In genomic region chr11:88330826-88331428, GRCh38 we compare ENCODE assay signal across 22 cellular contexts. TPM values are rescaled to one million over a fixed set of nuclear protein-coding genes. Genes with fewer than 3 reads are reported as not detected.
DNase-seq lines count a peak whose midpoint lies in the region; ATAC-seq and TF ChIP-seq lines count a peak whose summit lies in the region.
"Had no signal": no experiment of that assay in that cellular context is flagged by ENCODE, and none has a peak within 500 bp of the region (broad histone marks: within the 10 kb centered on the region; RNA-seq: fewer than 3 reads in every experiment).

No MANE protein-coding gene starts in this region.

- H3K27ac ChIP-seq in Karpas-422 (ENCODE audit: low read length) (no peak overlapping the region), left ventricle myocardium inferior (replicated peaks) (no peak overlapping the region)
- H3K27ac ChIP-seq: 22Rv1 had no signal

- H3K4me3 ChIP-seq in Karpas-422 (ENCODE audit: low read length) (no peak overlapping the region), left ventricle myocardium inferior (no peak overlapping the region)
- H3K4me3 ChIP-seq: K562, MG63 had no signal

- no peak overlapping the region for H3K9ac ChIP-seq in Karpas-422 (ENCODE audit: low read length)
- H3K9ac ChIP-seq: SK-N-SH had no signal

- peaks cover 98% of the 10 kb centered on the region for H3K79me2 ChIP-seq in Karpas-422 (ENCODE audit: low read length)

- ATAC-seq in activated T-cell treated with anti-CD3 and anti-CD28 coated beads, Interleukin-2, amount 50 U/mL, for 72 hours (replicated peaks in 1 of 2), result no peak
- no peak for ATAC-seq in HG02870 (IDR thresholded peaks at IDR 0.05; ENCODE audit: unreplicated experiment)
- ATAC-seq: K562, Panc1 had no signal

- peak overlapping the region; percentile 79 for H3K27ac Mint-ChIP-seq in activated T-cell treated with anti-CD3 and anti-CD28 coated beads, Interleukin-2, amount 50 U/mL, for 72 hours
- H3K27ac Mint-ChIP-seq in dendritic cell treated with granulocyte-macrophage colony-stimulating factor and Interleukin-4, amounts not matched to agents 40 ng/mL and 50 ng/mL, for 4 days, result peak overlapping the region; percentile 90
- H3K27ac Mint-ChIP-seq in type B pancreatic cell, result no peak overlapping the region

- no peak for DNase-seq in activated T-cell treated with anti-CD3 and anti-CD28 coated beads, Interleukin-2, amount 50 U/mL, for 72 hours
- no peak for DNase-seq in activated T-cell treated with anti-CD3 and anti-CD28 coated beads, Interleukin-2, amount 50 U/mL, for 48 hours
- DNase-seq in Karpas-422 (peak; percentile 46), type B pancreatic cell (ENCODE audit: extremely low spot score, unreplicated experiment) (no peak), left ventricle myocardium inferior (no peak), NCI-H510A treated with DMSO at 0.1 percent for 48 hours (lab: John Stamatoyannopoulos, UW) (no peak)
- DNase-seq: Caco-2, DMS53, H7, MG63, NCI-H1105, NCI-H187, NCI-H748 treated with DMSO at 0.1 percent for 48 hours, Right ventricle myocardium superior, SK-N-SH, T-helper 1 cell had no signal

- H3K36me3 ChIP-seq in Karpas-422 (ENCODE audit: insufficient read depth, low read length) (peaks cover 96% of the 10 kb centered on the region), left ventricle myocardium inferior (peaks cover 9% of the 10 kb centered on the region)

- no peaks in the 10 kb centered on the region for H3K27me3 Mint-ChIP-seq in activated T-cell treated with anti-CD3 and anti-CD28 coated beads, Interleukin-2, amount 50 U/mL, for 72 hours (ENCODE audit: low read depth)
- H3K27me3 Mint-ChIP-seq in dendritic cell treated with granulocyte-macrophage colony-stimulating factor and Interleukin-4, amounts not matched to agents 40 ng/mL and 50 ng/mL, for 4 days, result no peaks in the 10 kb centered on the region
- no peaks in the 10 kb centered on the region for H3K27me3 Mint-ChIP-seq in type B pancreatic cell

- H3K36me3 Mint-ChIP-seq in activated T-cell treated with anti-CD3 and anti-CD28 coated beads, Interleukin-2, amount 50 U/mL, for 72 hours (ENCODE audit: insufficient read depth in 2 of 2), result peaks cover 9 to 33% of the 10 kb centered on the region in 2 donors
- H3K36me3 Mint-ChIP-seq in dendritic cell treated with granulocyte-macrophage colony-stimulating factor and Interleukin-4, amounts not matched to agents 40 ng/mL and 50 ng/mL, for 4 days (ENCODE audit: low read depth), result peaks cover 100% of the 10 kb centered on the region
- H3K36me3 Mint-ChIP-seq in type B pancreatic cell, result peaks cover 51% of the 10 kb centered on the region

- H2AFZ ChIP-seq in Karpas-422 (ENCODE audit: low read length), result no peak overlapping the region

- peaks cover 8% of the 10 kb centered on the region; the same call in 1 of the 2 replicates for H4K20me1 ChIP-seq in Karpas-422 (ENCODE audit: insufficient read depth, low read depth, low read length)

- H3K9me3 ChIP-seq in Karpas-422 (ENCODE audit: low read length) (no peaks in the 10 kb centered on the region), left ventricle myocardium inferior (replicated peaks) (no peaks in the 10 kb centered on the region)
- H3K9me3 ChIP-seq: Caco-2, MG63, SK-N-SH had no signal

- peak overlapping the region in 1 of 2 donors; percentile 14 for H3K4me3 Mint-ChIP-seq in activated T-cell treated with anti-CD3 and anti-CD28 coated beads, Interleukin-2, amount 50 U/mL, for 72 hours
- peak overlapping the region; percentile 84 for H3K4me3 Mint-ChIP-seq in dendritic cell treated with granulocyte-macrophage colony-stimulating factor and Interleukin-4, amounts not matched to agents 40 ng/mL and 50 ng/mL, for 4 days
- H3K4me3 Mint-ChIP-seq in type B pancreatic cell, result peak overlapping the region; percentile 44

- H3K27me3 ChIP-seq in Karpas-422 (ENCODE audit: low read length), result no peaks in the 10 kb centered on the region
- H3K27me3 ChIP-seq in left ventricle myocardium inferior (ENCODE audit: low read depth), result no peaks in the 10 kb centered on the region
- H3K27me3 ChIP-seq: MG63 had no signal

- peaks cover 58% of the 10 kb centered on the region for H3K4me1 Mint-ChIP-seq in activated T-cell treated with anti-CD3 and anti-CD28 coated beads, Interleukin-2, amount 50 U/mL, for 72 hours (ENCODE audit: low read depth)
- H3K4me1 Mint-ChIP-seq in dendritic cell treated with granulocyte-macrophage colony-stimulating factor and Interleukin-4, amounts not matched to agents 40 ng/mL and 50 ng/mL, for 4 days (ENCODE audit: low read depth), result peaks cover 29% of the 10 kb centered on the region
- peaks cover 24% of the 10 kb centered on the region for H3K4me1 Mint-ChIP-seq in type B pancreatic cell (ENCODE audit: unreplicated experiment)

- no peak for TF ChIP-seq CTCF in type B pancreatic cell (conservative IDR thresholded peaks at IDR 0.05)
- no peak for TF ChIP-seq CTCF in left ventricle myocardium inferior (IDR thresholded peaks at IDR 0.05; ENCODE audit: borderline replicate concordance)

- no peaks in the 10 kb centered on the region for H3K9me2 ChIP-seq in Karpas-422 (replicated peaks; ENCODE audit: insufficient read depth, low read length)
- H3K9me2 ChIP-seq: SK-N-SH had no signal

- H3K4me2 ChIP-seq in Karpas-422 (ENCODE audit: low read depth, low read length, poor library complexity, severe bottlenecking), result no peak overlapping the region
- H3K4me2 ChIP-seq: SK-N-SH had no signal

- intact Hi-C loops in dendritic cell treated with granulocyte-macrophage colony-stimulating factor and Interleukin-4, amounts not matched to agents 40 ng/mL and 50 ng/mL, for 4 days (cut with micrococcal nuclease), result no loop called here
- intact Hi-C loops in left ventricle myocardium inferior (cut with micrococcal nuclease), result no loop called here

- H3K4me1 ChIP-seq in Karpas-422 (ENCODE audit: low read length) (peaks cover 88% of the 10 kb centered on the region), left ventricle myocardium inferior (no peaks in the 10 kb centered on the region)
- H3K4me1 ChIP-seq: Caco-2 had no signal

- H3K9me3 Mint-ChIP-seq in activated T-cell treated with anti-CD3 and anti-CD28 coated beads, Interleukin-2, amount 50 U/mL, for 72 hours, result no peaks in the 10 kb centered on the region
- H3K9me3 Mint-ChIP-seq in dendritic cell treated with granulocyte-macrophage colony-stimulating factor and Interleukin-4, amounts not matched to agents 40 ng/mL and 50 ng/mL, for 4 days, result no peaks in the 10 kb centered on the region
- H3K9me3 Mint-ChIP-seq in type B pancreatic cell, result no peaks in the 10 kb centered on the region

RNA-seq across cellular contexts. Expression of gene CTSC, which starts 6.6 kb away (rescaled TPM):
- total RNA-seq in activated T-cell treated with anti-CD3 and anti-CD28 coated beads, Interleukin-2, amount 50 U/mL, for 72 hours, result 10 to 100 TPM; 73.0 to 78.3 TPM
- total RNA-seq in Karpas-422 (2014; rRNA removed; shearing (Covaris generic); ENCODE audit: low replicate concordance), result 259 and 453 TPM in 2 replicates
- 155 and 215 TPM in 2 replicates for total RNA-seq in type B pancreatic cell (ENCODE audit: low replicate concordance)
- total RNA-seq in left ventricle myocardium inferior, result 20.0 TPM
- total RNA-seq: G401 had no signal
